8 cellular contexts compared by ENCODE assay signal in the genomic region with DNA sequence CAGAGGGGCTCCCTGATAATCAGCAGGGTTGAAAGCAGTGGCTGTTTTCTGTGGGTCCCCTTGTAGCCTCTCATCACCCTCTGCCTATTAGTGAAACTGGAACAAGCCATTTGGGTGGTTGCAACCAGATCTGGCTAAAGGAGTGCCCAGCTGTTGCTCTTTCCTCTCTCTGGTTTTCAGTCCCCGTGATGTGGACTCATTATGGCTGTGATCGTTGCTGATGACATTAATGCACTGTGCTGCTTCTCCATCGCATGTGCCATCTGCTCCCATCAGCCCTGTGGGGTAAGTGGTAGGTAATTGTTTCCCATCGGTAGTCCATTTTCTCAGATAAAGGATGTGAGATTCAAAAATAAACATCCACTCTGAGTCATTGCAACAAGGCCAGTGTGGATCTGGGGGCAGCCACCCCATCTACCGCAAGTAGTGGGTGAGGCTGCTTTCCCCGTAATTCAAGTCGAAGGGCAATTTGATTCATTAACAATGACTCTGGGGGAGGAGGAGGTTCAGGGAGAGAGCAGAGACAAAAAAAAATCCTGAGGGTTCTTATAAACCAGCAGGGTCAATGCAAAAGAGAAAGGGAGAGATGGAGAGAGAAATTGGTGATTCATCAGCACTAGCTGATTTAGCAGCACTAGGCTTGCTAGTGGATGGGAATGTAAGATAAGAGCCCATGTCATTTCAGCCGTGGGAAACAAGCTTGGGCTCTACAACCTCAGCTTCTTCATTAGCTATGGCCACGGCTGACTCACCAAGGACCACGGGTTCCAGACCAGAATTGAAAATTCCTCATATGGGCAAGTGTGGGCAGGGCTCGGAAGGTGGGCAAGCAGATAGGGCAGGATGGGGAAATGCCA.
DNase-seq lines count a peak whose midpoint lies in the region; ATAC-seq and TF ChIP-seq lines count a peak whose summit lies in the region.

No MANE protein-coding gene starts in this region.

- no peaks in the 10 kb centered on the region for H3K36me3 ChIP-seq in lower lobe of right lung
- no peaks in the 10 kb centered on the region for H3K36me3 ChIP-seq in ovary

- H3K9me3 ChIP-seq in lower lobe of right lung (no peaks in the 10 kb centered on the region), ovary (no peaks in the 10 kb centered on the region)

- intact Hi-C loops in lower lobe of right lung (cut with DNase I) (no loop called here), ovary (cut with DNase I) (no loop called here)

- H3K27me3 ChIP-seq in lower lobe of right lung (ENCODE audit: low read depth) = no peaks in the 10 kb centered on the region
- H3K27me3 ChIP-seq in ovary = no peaks in the 10 kb centered on the region

- ATAC-seq in GM18517 (IDR thresholded peaks at IDR 0.05; ENCODE audit: unreplicated experiment) (peak; percentile 70), lower lobe of right lung (peak; percentile 51), GM19467 (IDR thresholded peaks at IDR 0.05; ENCODE audit: unreplicated experiment) (no peak)

- TF ChIP-seq EP300 in ovary (IDR thresholded peaks at IDR 0.05) = no peak

- TF ChIP-seq CTCF in lower lobe of right lung (IDR thresholded peaks at IDR 0.05) (no peak), ovary (IDR thresholded peaks at IDR 0.05) (no peak)

- no peak for TF ChIP-seq POLR2A in ovary (IDR thresholded peaks at IDR 0.05)

- H3K4me3 ChIP-seq in lower lobe of right lung = no peak overlapping the region
- no peak overlapping the region for H3K4me3 ChIP-seq in ovary

- DNase-seq in LHCN-M2 (ENCODE audit: low read depth) = peak; percentile 72
- peak; percentile 62 for DNase-seq in RPMI8226
- peak; percentile 56 for DNase-seq in lower lobe of right lung
- DNase-seq in SIG-M5 (lab: John Stamatoyannopoulos, UW) = no peak
- no peak for DNase-seq in stimulated activated CD8-positive, alpha-beta memory T cell treated with anti-CD3 and anti-CD28 coated beads, Interleukin-4, amount 100 ng/mL, for 48 hours
- no peak for DNase-seq in ovary

- WGBS in ovary, 3 donors = 61 to 71% (median 62%) methylated on average over 11 of the region's 11 CpGs

- H3K4me1 ChIP-seq in lower lobe of right lung (no peaks in the 10 kb centered on the region), ovary (ENCODE audit: insufficient read depth) (no peaks in the 10 kb centered on the region)

- H3K27ac ChIP-seq in lower lobe of right lung (no peak overlapping the region), ovary (no peak overlapping the region)

Comparison
In these comparisons a context has a peak if more than half of its experiments do, and no peak if none do; other contexts are left out.
1. DNase-seq: peak in LHCN-M2 (single experiment), RPMI8226 (single experiment) and lower lobe of right lung (single experiment); none in SIG-M5 (single experiment), stimulated activated CD8-positive, alpha-beta memory T cell treated with anti-CD3 and anti-CD28 coated beads, Interleukin-4, amount 100 ng/mL, for 48 hours (single experiment) and ovary (0 of 5).